In genomic region chr16:74695450-74696422, GRCh38 we compare ENCODE assay signal across 1 cellular context.
TF ChIP-seq lines count a peak whose summit lies in the region.

No MANE protein-coding gene starts in this region.

TF ChIP-seq in HepG2, 621 proteins besides CTCF, POLR2A, EP300 and RAD21 (continued from another document and continues in another):
- TF ChIP-seq ZFP41 (CRISPR knock-in tag; IDR thresholded peaks at IDR 0.05; ENCODE audit: borderline replicate concordance) (no peak), FOXA3 (CRISPR knock-in tag; IDR thresholded peaks at IDR 0.05) (peak; percentile 18; the same call in 1 of the 2 replicates), SIN3B (IDR thresholded peaks at IDR 0.05; ENCODE audit: low read length) (no peak; the same call in 1 of the 2 replicates), ZNF567 (CRISPR knock-in tag; IDR thresholded peaks at IDR 0.05; ENCODE audit: borderline replicate concordance) (no peak), PBX2 (CRISPR knock-in tag; IDR thresholded peaks at IDR 0.05) (no peak), FOSL2 (CRISPR knock-in tag; IDR thresholded peaks at IDR 0.05) (peak; percentile 36), PRDM10 (CRISPR knock-in tag; IDR thresholded peaks at IDR 0.05; ENCODE audit: low read depth) (peak; percentile 73; the same call in 1 of the 2 replicates), RBM22 (optimal IDR thresholded peaks at IDR 0.05; ENCODE audit: low read length) (no peak), ZNF629 (CRISPR knock-in tag; conservative IDR thresholded peaks at IDR 0.05) (no peak), SMYD3 (CRISPR knock-in tag; IDR thresholded peaks at IDR 0.05) (0 out of 2 replicates have a peak, but pooled peaks have one; percentile 48), IKZF1 (IDR thresholded peaks at IDR 0.05) (no peak), ZNF317 (CRISPR knock-in tag; IDR thresholded peaks at IDR 0.05) (no peak), ZSCAN9 (CRISPR knock-in tag; IDR thresholded peaks at IDR 0.05; ENCODE audit: borderline replicate concordance) (peak; percentile 89), ZNF446 (CRISPR knock-in tag; IDR thresholded peaks at IDR 0.05) (no peak), STAT6 (CRISPR knock-in tag; IDR thresholded peaks at IDR 0.05; ENCODE audit: borderline replicate concordance) (no peak), MED13 (CRISPR knock-in tag; IDR thresholded peaks at IDR 0.05) (no peak), ZNF598 (CRISPR knock-in tag; IDR thresholded peaks at IDR 0.05; ENCODE audit: borderline replicate concordance) (peak; percentile 78), PREB (CRISPR knock-in tag; IDR thresholded peaks at IDR 0.05) (no peak), ZNF564 (CRISPR knock-in tag; IDR thresholded peaks at IDR 0.05) (no peak), CHD4 (IDR thresholded peaks at IDR 0.05; ENCODE audit: borderline replicate concordance, low read length) (no peak), ZNF800 (CRISPR knock-in tag; IDR thresholded peaks at IDR 0.05) (no peak), DNMT1 (CRISPR knock-in tag; IDR thresholded peaks at IDR 0.05) (no peak), ZNF33A (CRISPR knock-in tag; IDR thresholded peaks at IDR 0.05; ENCODE audit: borderline replicate concordance) (no peak), ZKSCAN5 (CRISPR knock-in tag; IDR thresholded peaks at IDR 0.05) (no peak), ZMAT5 (CRISPR knock-in tag; IDR thresholded peaks at IDR 0.05; ENCODE audit: borderline replicate concordance, low read depth) (no peak), JARID2 (CRISPR knock-in tag; IDR thresholded peaks at IDR 0.05; ENCODE audit: insufficient replicate concordance) (no peak), SP2 (CRISPR knock-in tag; IDR thresholded peaks at IDR 0.05) (no peak), ZNF709 (CRISPR knock-in tag; IDR thresholded peaks at IDR 0.05) (no peak), ZNF260 (CRISPR knock-in tag; IDR thresholded peaks at IDR 0.05; ENCODE audit: borderline replicate concordance, low read depth) (no peak), RERE (CRISPR knock-in tag; IDR thresholded peaks at IDR 0.05; ENCODE audit: low read depth) (no peak), ATF1 (CRISPR knock-in tag; IDR thresholded peaks at IDR 0.05) (0 out of 2 replicates have a peak, but pooled peaks have one; percentile 18), ZSCAN21 (CRISPR knock-in tag; IDR thresholded peaks at IDR 0.05; ENCODE audit: borderline replicate concordance) (no peak), ATM (IDR thresholded peaks at IDR 0.05; ENCODE audit: borderline replicate concordance) (no peak), U2AF1 (optimal IDR thresholded peaks at IDR 0.05; ENCODE audit: low read depth, low read length) (no peak), CCAR2 (optimal IDR thresholded peaks at IDR 0.05; ENCODE audit: low read depth, low read length) (no peak), FOXC1 (CRISPR knock-in tag; IDR thresholded peaks at IDR 0.05; ENCODE audit: borderline replicate concordance) (no peak), ZNF17 (CRISPR knock-in tag; IDR thresholded peaks at IDR 0.05) (no peak), BATF2 (CRISPR knock-in tag; IDR thresholded peaks at IDR 0.05) (no peak), ZNF225 (CRISPR knock-in tag; IDR thresholded peaks at IDR 0.05) (peak; percentile 44; the same call in 1 of the 2 replicates), ARID4A (CRISPR knock-in tag; IDR thresholded peaks at IDR 0.05; ENCODE audit: borderline replicate concordance) (peak; percentile 74; the same call in 1 of the 2 replicates), ZNF891 (CRISPR knock-in tag; IDR thresholded peaks at IDR 0.05) (no peak), ZNF230 (CRISPR knock-in tag; IDR thresholded peaks at IDR 0.05) (no peak)
